In genomic region chr14:104383931-104384775, GRCh38 we compare ENCODE assay signal across 14 cellular contexts.
A peak's percentile ranks its signal among the peaks of the same experiment; 100 is the strongest.
DNase-seq lines count a peak whose midpoint lies in the region; ATAC-seq and TF ChIP-seq lines count a peak whose summit lies in the region.
"Had no signal": no experiment of that assay in that cellular context is flagged by ENCODE, and none has a peak within 500 bp of the region (broad histone marks: within the 10 kb centered on the region; RNA-seq: fewer than 3 reads in every experiment).

No MANE protein-coding gene starts in this region.

- H2AFZ ChIP-seq in GM23338, result no peak overlapping the region
- H2AFZ ChIP-seq: hepatocyte had no signal

- no peak overlapping the region for H3K4me2 ChIP-seq in GM23338
- H3K4me2 ChIP-seq: hepatocyte had no signal

- WGBS in mesodermal cell (ENCODE audit: insufficient coverage in 2 of 2), 2 experiments, result 77 to 83% methylated on average over 19 to 20 of the region's 21 CpGs

- DNase-seq in CD14-positive monocyte (ENCODE audit: low spot score) (peak; percentile 37), GM23338 (ENCODE audit: low spot score) (no peak), SJCRH30 (peak; percentile 50 to 56), NCI-H748 treated with DMSO at 0.1 percent for 48 hours (lab: John Stamatoyannopoulos, UW) (no peak), NCI-H128 (lab: John Stamatoyannopoulos, UW; ENCODE audit: unreplicated experiment) (no peak)
- DNase-seq: activated CD8-positive, alpha-beta memory T cell treated with anti-CD3 and anti-CD28 coated beads, Interleukin-2, amount 10 ng/mL, durations not matched to agents 7 days and 5 days; NCI-H774; SHP77 treated with DMSO at 0.1 percent for 48 hours; small intestine had no signal

- H3K4me3 ChIP-seq in GM23338 (no peak overlapping the region), SJCRH30 (no peak overlapping the region), mesodermal cell (ENCODE audit: extremely low read depth, insufficient read depth, low read length, poor library complexity, severe bottlenecking) (no peak overlapping the region)
- H3K4me3 ChIP-seq: hepatocyte had no signal

- no peaks in the 10 kb centered on the region for H3K79me2 ChIP-seq in GM23338 (replicated peaks; ENCODE audit: insufficient read depth)
- H3K79me2 ChIP-seq: hepatocyte had no signal

- H3K27me3 ChIP-seq in GM23338 (ENCODE audit: insufficient read depth) (no peaks in the 10 kb centered on the region), SJCRH30 (peaks cover 12% of the 10 kb centered on the region; the same call in 1 of the 2 replicates)
- H3K27me3 ChIP-seq: hepatocyte had no signal

- H3K9me3 Mint-ChIP-seq in CD14-positive monocyte (peaks cover 2 to 13% (median 6%) of the 10 kb centered on the region in 7 donors), GM23338 (peaks cover 11% of the 10 kb centered on the region)

- H3K4me3 Mint-ChIP-seq in CD14-positive monocyte (peak overlapping the region in 1 of 2 donors; percentile 39), GM23338 (no peak overlapping the region)
- H3K4me3 Mint-ChIP-seq: activated CD8-positive, alpha-beta memory T cell treated with anti-CD3 and anti-CD28 coated beads, Interleukin-2, amount 10 ng/mL, durations not matched to agents 7 days and 5 days had no signal

- ATAC-seq in GM23338 (peak; percentile 17; the same call in 2 of the 3 replicates), GM21825 (IDR thresholded peaks at IDR 0.05; ENCODE audit: unreplicated experiment) (no peak)
- ATAC-seq: activated CD8-positive, alpha-beta memory T cell treated with anti-CD3 and anti-CD28 coated beads, Interleukin-2, amount 10 ng/mL, durations not matched to agents 7 days and 5 days; left lobe of liver had no signal

- H3K27ac Mint-ChIP-seq in CD14-positive monocyte, result no peak overlapping the region
- no peak overlapping the region for H3K27ac Mint-ChIP-seq in GM23338
- H3K27ac Mint-ChIP-seq: activated CD8-positive, alpha-beta memory T cell treated with anti-CD3 and anti-CD28 coated beads, Interleukin-2, amount 10 ng/mL, durations not matched to agents 7 days and 5 days had no signal

- H3K27me3 Mint-ChIP-seq in CD14-positive monocyte (ENCODE audit: low read depth in 3 of 3) (peaks cover 5 to 26% (median 5%) of the 10 kb centered on the region in 3 donors), GM23338 (ENCODE audit: insufficient read depth, low read depth, poor library complexity) (peaks cover 14% of the 10 kb centered on the region)

- H3K4me1 ChIP-seq in GM23338 (ENCODE audit: insufficient read depth) (0 out of 2 replicates have a peak, but pooled peaks cover 2% of the 10 kb centered on the region), SJCRH30 (no peaks in the 10 kb centered on the region), mesodermal cell (ENCODE audit: control insufficient read depth, insufficient read depth, low read length, poor library complexity, severe bottlenecking) (peaks cover 7% of the 10 kb centered on the region)

- no peaks in the 10 kb centered on the region for H3K36me3 Mint-ChIP-seq in CD14-positive monocyte
- no peaks in the 10 kb centered on the region for H3K36me3 Mint-ChIP-seq in GM23338 (ENCODE audit: low read depth)
- H3K36me3 Mint-ChIP-seq: activated CD8-positive, alpha-beta memory T cell treated with anti-CD3 and anti-CD28 coated beads, Interleukin-2, amount 10 ng/mL, durations not matched to agents 7 days and 5 days had no signal

- TF ChIP-seq CTCF in CD14-positive monocyte (IDR thresholded peaks at IDR 0.05), result no peak
- TF ChIP-seq CTCF in GM23338 (conservative IDR thresholded peaks at IDR 0.05; ENCODE audit: low read depth in 2 of 2), result no peak

- no peak overlapping the region for H3K27ac ChIP-seq in GM23338 (ENCODE audit: low read depth)
- no peak overlapping the region for H3K27ac ChIP-seq in SJCRH30
- peak overlapping the region; percentile 29 for H3K27ac ChIP-seq in mesodermal cell (ENCODE audit: low read depth, low read length, severe bottlenecking)
- H3K27ac ChIP-seq: hepatocyte, neutrophil had no signal

- H3K4me1 Mint-ChIP-seq in CD14-positive monocyte (no peaks in the 10 kb centered on the region), GM23338 (peaks cover 12% of the 10 kb centered on the region; the same call in 2 of the 3 replicates)
- H3K4me1 Mint-ChIP-seq: activated CD8-positive, alpha-beta memory T cell treated with anti-CD3 and anti-CD28 coated beads, Interleukin-2, amount 10 ng/mL, durations not matched to agents 7 days and 5 days had no signal

- intact Hi-C loops in CD14-positive monocyte (cut with micrococcal nuclease), result no loop called here

- no peaks in the 10 kb centered on the region for H3K9me2 ChIP-seq in GM23338 (ENCODE audit: insufficient read depth)

- H3K9me3 ChIP-seq in SJCRH30 (replicated peaks) (no peaks in the 10 kb centered on the region), mesodermal cell (ENCODE audit: control insufficient read depth, low read length) (no peaks in the 10 kb centered on the region)
- H3K9me3 ChIP-seq: neutrophil had no signal

- no peaks in the 10 kb centered on the region for H3F3A ChIP-seq in GM23338 (replicated peaks; ENCODE audit: low read depth)

- H4K20me1 ChIP-seq in GM23338 (replicated peaks; ENCODE audit: insufficient read depth), result no peaks in the 10 kb centered on the region

- H3K36me3 ChIP-seq in GM23338 (ENCODE audit: insufficient read depth), result no peaks in the 10 kb centered on the region
- no peaks in the 10 kb centered on the region for H3K36me3 ChIP-seq in SJCRH30
- H3K36me3 ChIP-seq in mesodermal cell (ENCODE audit: control insufficient read depth, insufficient read depth, low read length), result no peaks in the 10 kb centered on the region
- H3K36me3 ChIP-seq: neutrophil had no signal

TF ChIP-seq in GM23338, 12 proteins besides CTCF, POLR2A, EP300 and RAD21 (continues in another document):
- TF ChIP-seq ZNF462 (CRISPR knock-in tag; IDR thresholded peaks at IDR 0.05) (no peak), STAT1 (IDR thresholded peaks at IDR 0.05; ENCODE audit: unreplicated experiment) (no peak), POLR2AphosphoS5 (IDR thresholded peaks at IDR 0.05; ENCODE audit: low read depth) (no peak), EZH2 (IDR thresholded peaks at IDR 0.05; ENCODE audit: low read depth, unreplicated experiment) (no peak), NANOG (IDR thresholded peaks at IDR 0.05; ENCODE audit: borderline replicate concordance) (no peak)

Comparison
In these comparisons a context has a peak if more than half of its experiments do, and no peak if none do; other contexts are left out.
1. DNase-seq: peak in CD14-positive monocyte (single experiment) and SJCRH30 (2 of 2); none in GM23338 (single experiment), NCI-H748 treated with DMSO at 0.1 percent for 48 hours (single experiment) and NCI-H128 (single experiment).